9 cellular contexts compared by ENCODE assay signal in the genomic region with DNA sequence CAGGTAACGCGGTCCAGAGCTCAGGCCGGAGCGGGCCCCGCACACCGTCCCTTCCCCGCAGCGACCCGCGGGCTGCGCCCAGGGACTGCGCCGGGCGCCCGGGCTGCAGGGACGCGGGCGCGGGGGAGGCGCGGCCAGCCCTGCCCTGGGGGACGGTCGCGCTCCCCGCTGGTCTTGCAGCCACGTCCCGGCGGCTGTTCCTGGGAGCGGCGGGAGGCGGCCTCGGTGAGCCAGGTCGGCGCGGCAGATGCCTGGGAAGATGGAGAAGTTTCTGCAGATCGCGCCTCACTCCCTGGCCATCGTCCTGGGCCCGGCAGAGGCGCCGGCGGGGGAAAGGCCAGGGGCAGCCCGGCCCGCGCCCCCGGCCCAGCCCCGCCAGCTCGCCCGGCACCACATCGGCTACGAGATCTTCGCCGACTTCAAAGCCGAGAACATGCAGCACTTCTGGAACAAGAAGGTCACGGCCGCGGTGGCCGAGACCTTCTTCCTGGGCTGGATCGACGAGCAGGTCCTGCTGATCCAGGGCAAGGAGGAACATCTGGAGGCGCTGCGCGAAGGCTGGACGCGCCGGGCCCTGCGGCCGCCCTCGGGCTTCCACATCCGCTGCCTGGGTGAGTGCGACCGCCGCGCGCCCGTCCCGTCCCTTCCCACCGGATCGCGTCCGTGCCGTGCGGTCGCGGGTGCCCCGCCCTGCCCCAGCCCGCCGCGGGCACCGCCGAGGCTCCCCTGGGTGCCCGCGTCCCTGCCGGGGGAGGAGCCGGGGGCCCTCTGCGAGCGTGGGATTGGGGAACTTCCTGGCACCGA.
A peak's percentile ranks its signal among the peaks of the same experiment; 100 is the strongest.
DNase-seq lines count a peak whose midpoint lies in the region; ATAC-seq and TF ChIP-seq lines count a peak whose summit lies in the region.
"Had no signal": no experiment of that assay in that cellular context is flagged by ENCODE, and none has a peak within 500 bp of the region (broad histone marks: within the 10 kb centered on the region; RNA-seq: fewer than 3 reads in every experiment).

No MANE protein-coding gene starts in this region.

- TF ChIP-seq CTCF in GM06990 (IDR thresholded peaks at IDR 0.05; ENCODE audit: insufficient read depth, low read length, poor library complexity, severe bottlenecking): no peak
- TF ChIP-seq CTCF in RWPE1 (conservative IDR thresholded peaks at IDR 0.05; ENCODE audit: low read depth): no peak
- TF ChIP-seq CTCF in esophagus squamous epithelium (IDR thresholded peaks at IDR 0.05): no peak

- ATAC-seq in natural killer cell treated with Interleukin-12 subunit alpha and Interleukin-12 subunit beta and Interleukin-15 and Interleukin-18, amount 100 ng/mL, for 72 hours: peak; percentile 60 to 68
- ATAC-seq in GM18520 (IDR thresholded peaks at IDR 0.05; ENCODE audit: unreplicated experiment): no peak

- peaks cover 34 to 49% of the 10 kb centered on the region in 2 donors for H3K27me3 Mint-ChIP-seq in natural killer cell treated with Interleukin-12 subunit alpha and Interleukin-12 subunit beta and Interleukin-15 and Interleukin-18, amount 100 ng/mL, for 72 hours

- no peak overlapping the region for H3K27ac Mint-ChIP-seq in natural killer cell treated with Interleukin-12 subunit alpha and Interleukin-12 subunit beta and Interleukin-15 and Interleukin-18, amount 100 ng/mL, for 72 hours
- H3K27ac Mint-ChIP-seq: natural killer cell had no signal

- peaks cover 0 to 16% (median 0%) of the 10 kb centered on the region in 3 donors for H3K9me3 ChIP-seq in esophagus squamous epithelium

- H3K4me3 ChIP-seq in GM06990 (replicated peaks; ENCODE audit: low read depth, low read length) (no peak overlapping the region), esophagus squamous epithelium (peak overlapping the region; percentile 60 to 83 (median 71))

- no peak overlapping the region for H3K27ac ChIP-seq in RWPE1
- H3K27ac ChIP-seq in esophagus squamous epithelium: peak overlapping the region; percentile 88 to 96 (median 90)

- H3K27me3 ChIP-seq in GM06990 (replicated peaks; ENCODE audit: control insufficient read depth, insufficient read depth, low read length): no peaks in the 10 kb centered on the region; the same call in 1 of the 2 replicates
- peaks cover 0 to 45% (median 0%) of the 10 kb centered on the region in 4 donors for H3K27me3 ChIP-seq in esophagus squamous epithelium

- POLR2A ChIA-PET in RWPE1 (lab: Yijun Ruan, JAX; ENCODE audit: low non-redundant PET): no interaction called here

- no peaks in the 10 kb centered on the region for H3K9me3 Mint-ChIP-seq in natural killer cell treated with Interleukin-12 subunit alpha and Interleukin-12 subunit beta and Interleukin-15 and Interleukin-18, amount 100 ng/mL, for 72 hours

- CTCF ChIA-PET in RWPE1 (lab: Yijun Ruan, JAX): no interaction called here

- peak in 1 of 4 donors; percentile 40 for TF ChIP-seq POLR2A in esophagus squamous epithelium (IDR thresholded peaks at IDR 0.05)

- DNase-seq in GM06990 (ENCODE audit: extremely low read depth, insufficient read length) (peak; percentile 22), RWPE1 (ENCODE audit: low spot score) (peak; percentile 33), esophagus squamous epithelium (lab: John Stamatoyannopoulos, UW) (no peak), HPDE6-E6E7 (ENCODE audit: extremely low spot score) (no peak), MV-4-11 (lab: John Stamatoyannopoulos, UW) (no peak), medulla oblongata (ENCODE audit: extremely low spot score) (no peak)
- DNase-seq in natural killer cell treated with Interleukin-12 subunit alpha and Interleukin-12 subunit beta and Interleukin-15 and Interleukin-18, amount 100 ng/mL, for 72 hours (ENCODE audit: low spot score): no peak
- DNase-seq: natural killer cell had no signal

- 0% methylated on average over 9 of the region's 98 CpGs; no CpG with 5 or more reads in 1 of the 2 donors for WGBS in esophagus squamous epithelium, 2 donors

- intact Hi-C loops in esophagus squamous epithelium (cut with DNase I): no loop called here

- H3K4me1 ChIP-seq in esophagus squamous epithelium: peaks cover 10 to 60% (median 10%) of the 10 kb centered on the region in 3 donors

- H3K4me1 Mint-ChIP-seq in natural killer cell treated with Interleukin-12 subunit alpha and Interleukin-12 subunit beta and Interleukin-15 and Interleukin-18, amount 100 ng/mL, for 72 hours (ENCODE audit: low read depth in 2 of 2): no peaks in the 10 kb centered on the region
- H3K4me1 Mint-ChIP-seq: natural killer cell had no signal

- H3K36me3 Mint-ChIP-seq in natural killer cell treated with Interleukin-12 subunit alpha and Interleukin-12 subunit beta and Interleukin-15 and Interleukin-18, amount 100 ng/mL, for 72 hours: no peaks in the 10 kb centered on the region
- H3K36me3 Mint-ChIP-seq: natural killer cell had no signal

- H3K36me3 ChIP-seq in GM06990 (ENCODE audit: control insufficient read depth, insufficient read depth, low read length) (no peaks in the 10 kb centered on the region), esophagus squamous epithelium (no peaks in the 10 kb centered on the region)

- H3K4me3 Mint-ChIP-seq in natural killer cell treated with Interleukin-12 subunit alpha and Interleukin-12 subunit beta and Interleukin-15 and Interleukin-18, amount 100 ng/mL, for 72 hours: no peak overlapping the region

Comparison
In these comparisons a context has a peak if more than half of its experiments do, and no peak if none do; other contexts are left out.
1. DNase-seq: peak in GM06990 (single experiment) and RWPE1 (single experiment); none in esophagus squamous epithelium (single experiment), natural killer cell treated with Interleukin-12 subunit alpha and Interleukin-12 subunit beta and Interleukin-15 and Interleukin-18, amount 100 ng/mL, for 72 hours (single experiment), HPDE6-E6E7 (single experiment), MV-4-11 (single experiment) and medulla oblongata (single experiment).